Comparison of ENCODE assay signal across 1 cellular context in the genomic region with DNA sequence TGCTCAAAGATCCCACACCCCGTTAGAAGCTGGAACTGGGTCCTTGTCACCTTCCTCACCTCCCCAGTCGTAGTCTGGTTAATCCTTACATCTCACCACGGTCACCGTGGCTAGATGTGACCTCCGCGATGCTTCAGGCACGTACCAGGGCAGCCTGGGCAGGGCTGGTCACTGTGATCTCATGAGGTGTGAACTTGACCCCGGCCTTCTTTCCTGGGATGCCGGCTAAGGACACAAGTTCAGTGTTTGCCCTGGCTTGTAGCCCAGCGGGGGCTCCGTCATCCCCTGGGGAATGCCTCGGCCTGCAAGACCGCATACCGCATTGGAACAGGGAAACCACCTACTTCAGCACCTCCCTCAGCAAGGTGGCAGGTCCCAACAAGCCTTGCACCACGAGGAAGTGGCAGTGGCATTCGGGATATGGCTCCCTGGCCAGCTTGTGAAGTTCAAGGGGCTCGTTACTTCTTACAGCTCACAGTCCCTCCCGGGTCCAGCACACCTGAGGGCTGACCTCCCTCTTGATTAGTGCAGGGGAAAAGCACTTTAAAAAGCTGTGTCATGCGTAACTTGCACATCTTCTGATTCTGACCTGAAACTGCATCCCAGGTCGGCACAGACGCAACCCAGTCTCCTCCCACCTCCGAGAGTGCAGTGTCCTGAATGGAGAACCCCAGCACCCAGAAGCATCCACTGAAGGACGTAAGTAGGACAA.
TF ChIP-seq lines count a peak whose summit lies in the region.

No MANE protein-coding gene starts in this region.

TF ChIP-seq in HepG2, 621 proteins besides CTCF, POLR2A, EP300 and RAD21 (continued from another document and continues in another):
- TF ChIP-seq ONECUT2 (CRISPR knock-in tag; IDR thresholded peaks at IDR 0.05) (no peak), REPIN1 (CRISPR knock-in tag; IDR thresholded peaks at IDR 0.05; ENCODE audit: borderline replicate concordance, low read depth) (peak; percentile 90; the same call in 1 of the 2 replicates), ZFP1 (CRISPR knock-in tag; IDR thresholded peaks at IDR 0.05) (no peak), TGIF2 (CRISPR knock-in tag; IDR thresholded peaks at IDR 0.05) (no peak; the same call in 1 of the 2 replicates), YEATS4 (CRISPR knock-in tag; IDR thresholded peaks at IDR 0.05; ENCODE audit: borderline replicate concordance) (peak; percentile 39; the same call in 1 of the 2 replicates), ZNF124 (CRISPR knock-in tag; IDR thresholded peaks at IDR 0.05) (no peak), TARDBP (CRISPR knock-in tag; IDR thresholded peaks at IDR 0.05) (peak; percentile 95; the same call in 1 of the 2 replicates), ARNTL (CRISPR knock-in tag; IDR thresholded peaks at IDR 0.05) (peak; percentile 25; the same call in 1 of the 2 replicates), SOX13 (IDR thresholded peaks at IDR 0.05) (0 out of 2 replicates have a peak, but pooled peaks have one; percentile 61), SOX13 (CRISPR knock-in tag; conservative IDR thresholded peaks at IDR 0.05 in 1 of 2, IDR thresholded peaks at IDR 0.05 in 1 of 2) (peak in 1 of 2 experiments; percentile 74; a peak in 2 of 4 replicates), EZH2 (conservative IDR thresholded peaks at IDR 0.05; ENCODE audit: low read depth, low read length) (no peak), KDM1A (CRISPR knock-in tag; IDR thresholded peaks at IDR 0.05) (no peak), JUND (CRISPR knock-in tag; IDR thresholded peaks at IDR 0.05) (no peak), RXRB (CRISPR knock-in tag; IDR thresholded peaks at IDR 0.05; ENCODE audit: borderline replicate concordance) (peak; percentile 99), MYNN (CRISPR knock-in tag; IDR thresholded peaks at IDR 0.05; ENCODE audit: low read depth) (no peak), PPARG (CRISPR knock-in tag; conservative IDR thresholded peaks at IDR 0.05) (peak; percentile 77), ZFP36L1 (CRISPR knock-in tag; IDR thresholded peaks at IDR 0.05) (0 out of 2 replicates have a peak, but pooled peaks have one; percentile 48), RORA (CRISPR knock-in tag; IDR thresholded peaks at IDR 0.05) (no peak), ZKSCAN5 (CRISPR knock-in tag; IDR thresholded peaks at IDR 0.05) (no peak; the same call in 1 of the 2 replicates), XRCC5 (optimal IDR thresholded peaks at IDR 0.05; ENCODE audit: low read length) (peak; percentile 69), HOXA5 (CRISPR knock-in tag; IDR thresholded peaks at IDR 0.05) (no peak), ZNF660 (CRISPR knock-in tag; IDR thresholded peaks at IDR 0.05; ENCODE audit: borderline replicate concordance, low read depth) (no peak), ELF1 (CRISPR knock-in tag; IDR thresholded peaks at IDR 0.05) (no peak), CBX5 (CRISPR knock-in tag; IDR thresholded peaks at IDR 0.05; ENCODE audit: borderline replicate concordance) (no peak; the same call in 1 of the 2 replicates), KLF12 (CRISPR knock-in tag; IDR thresholded peaks at IDR 0.05; ENCODE audit: borderline replicate concordance) (no peak), IRF2 (CRISPR knock-in tag; IDR thresholded peaks at IDR 0.05) (peak; percentile 85), TAF15 (IDR thresholded peaks at IDR 0.05; ENCODE audit: low read depth, low read length, poor library complexity, severe bottlenecking) (no peak), HHEX (CRISPR knock-in tag; IDR thresholded peaks at IDR 0.05) (no peak), HDAC6 (IDR thresholded peaks at IDR 0.05; ENCODE audit: low read depth, low read length) (no peak), ZMYM3 (CRISPR knock-in tag; IDR thresholded peaks at IDR 0.05) (peak; percentile 64; the same call in 1 of the 2 replicates), PCBP2 (optimal IDR thresholded peaks at IDR 0.05; ENCODE audit: low read depth, low read length, poor library complexity, severe bottlenecking) (no peak)
- TF ChIP-seq, protein P1, sequence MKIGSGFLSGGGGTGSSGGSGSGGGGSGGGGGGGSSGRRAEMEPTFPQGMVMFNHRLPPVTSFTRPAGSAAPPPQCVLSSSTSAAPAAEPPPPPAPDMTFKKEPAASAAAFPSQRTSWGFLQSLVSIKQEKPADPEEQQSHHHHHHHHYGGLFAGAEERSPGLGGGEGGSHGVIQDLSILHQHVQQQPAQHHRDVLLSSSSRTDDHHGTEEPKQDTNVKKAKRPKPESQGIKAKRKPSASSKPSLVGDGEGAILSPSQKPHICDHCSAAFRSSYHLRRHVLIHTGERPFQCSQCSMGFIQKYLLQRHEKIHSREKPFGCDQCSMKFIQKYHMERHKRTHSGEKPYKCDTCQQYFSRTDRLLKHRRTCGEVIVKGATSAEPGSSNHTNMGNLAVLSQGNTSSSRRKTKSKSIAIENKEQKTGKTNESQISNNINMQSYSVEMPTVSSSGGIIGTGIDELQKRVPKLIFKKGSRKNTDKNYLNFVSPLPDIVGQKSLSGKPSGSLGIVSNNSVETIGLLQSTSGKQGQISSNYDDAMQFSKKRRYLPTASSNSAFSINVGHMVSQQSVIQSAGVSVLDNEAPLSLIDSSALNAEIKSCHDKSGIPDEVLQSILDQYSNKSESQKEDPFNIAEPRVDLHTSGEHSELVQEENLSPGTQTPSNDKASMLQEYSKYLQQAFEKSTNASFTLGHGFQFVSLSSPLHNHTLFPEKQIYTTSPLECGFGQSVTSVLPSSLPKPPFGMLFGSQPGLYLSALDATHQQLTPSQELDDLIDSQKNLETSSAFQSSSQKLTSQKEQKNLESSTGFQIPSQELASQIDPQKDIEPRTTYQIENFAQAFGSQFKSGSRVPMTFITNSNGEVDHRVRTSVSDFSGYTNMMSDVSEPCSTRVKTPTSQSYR (CRISPR knock-in tag; IDR thresholded peaks at IDR 0.05; ENCODE audit: borderline replicate concordance) = no peak; the same call in 1 of the 2 replicates
- TF ChIP-seq, protein P2, sequence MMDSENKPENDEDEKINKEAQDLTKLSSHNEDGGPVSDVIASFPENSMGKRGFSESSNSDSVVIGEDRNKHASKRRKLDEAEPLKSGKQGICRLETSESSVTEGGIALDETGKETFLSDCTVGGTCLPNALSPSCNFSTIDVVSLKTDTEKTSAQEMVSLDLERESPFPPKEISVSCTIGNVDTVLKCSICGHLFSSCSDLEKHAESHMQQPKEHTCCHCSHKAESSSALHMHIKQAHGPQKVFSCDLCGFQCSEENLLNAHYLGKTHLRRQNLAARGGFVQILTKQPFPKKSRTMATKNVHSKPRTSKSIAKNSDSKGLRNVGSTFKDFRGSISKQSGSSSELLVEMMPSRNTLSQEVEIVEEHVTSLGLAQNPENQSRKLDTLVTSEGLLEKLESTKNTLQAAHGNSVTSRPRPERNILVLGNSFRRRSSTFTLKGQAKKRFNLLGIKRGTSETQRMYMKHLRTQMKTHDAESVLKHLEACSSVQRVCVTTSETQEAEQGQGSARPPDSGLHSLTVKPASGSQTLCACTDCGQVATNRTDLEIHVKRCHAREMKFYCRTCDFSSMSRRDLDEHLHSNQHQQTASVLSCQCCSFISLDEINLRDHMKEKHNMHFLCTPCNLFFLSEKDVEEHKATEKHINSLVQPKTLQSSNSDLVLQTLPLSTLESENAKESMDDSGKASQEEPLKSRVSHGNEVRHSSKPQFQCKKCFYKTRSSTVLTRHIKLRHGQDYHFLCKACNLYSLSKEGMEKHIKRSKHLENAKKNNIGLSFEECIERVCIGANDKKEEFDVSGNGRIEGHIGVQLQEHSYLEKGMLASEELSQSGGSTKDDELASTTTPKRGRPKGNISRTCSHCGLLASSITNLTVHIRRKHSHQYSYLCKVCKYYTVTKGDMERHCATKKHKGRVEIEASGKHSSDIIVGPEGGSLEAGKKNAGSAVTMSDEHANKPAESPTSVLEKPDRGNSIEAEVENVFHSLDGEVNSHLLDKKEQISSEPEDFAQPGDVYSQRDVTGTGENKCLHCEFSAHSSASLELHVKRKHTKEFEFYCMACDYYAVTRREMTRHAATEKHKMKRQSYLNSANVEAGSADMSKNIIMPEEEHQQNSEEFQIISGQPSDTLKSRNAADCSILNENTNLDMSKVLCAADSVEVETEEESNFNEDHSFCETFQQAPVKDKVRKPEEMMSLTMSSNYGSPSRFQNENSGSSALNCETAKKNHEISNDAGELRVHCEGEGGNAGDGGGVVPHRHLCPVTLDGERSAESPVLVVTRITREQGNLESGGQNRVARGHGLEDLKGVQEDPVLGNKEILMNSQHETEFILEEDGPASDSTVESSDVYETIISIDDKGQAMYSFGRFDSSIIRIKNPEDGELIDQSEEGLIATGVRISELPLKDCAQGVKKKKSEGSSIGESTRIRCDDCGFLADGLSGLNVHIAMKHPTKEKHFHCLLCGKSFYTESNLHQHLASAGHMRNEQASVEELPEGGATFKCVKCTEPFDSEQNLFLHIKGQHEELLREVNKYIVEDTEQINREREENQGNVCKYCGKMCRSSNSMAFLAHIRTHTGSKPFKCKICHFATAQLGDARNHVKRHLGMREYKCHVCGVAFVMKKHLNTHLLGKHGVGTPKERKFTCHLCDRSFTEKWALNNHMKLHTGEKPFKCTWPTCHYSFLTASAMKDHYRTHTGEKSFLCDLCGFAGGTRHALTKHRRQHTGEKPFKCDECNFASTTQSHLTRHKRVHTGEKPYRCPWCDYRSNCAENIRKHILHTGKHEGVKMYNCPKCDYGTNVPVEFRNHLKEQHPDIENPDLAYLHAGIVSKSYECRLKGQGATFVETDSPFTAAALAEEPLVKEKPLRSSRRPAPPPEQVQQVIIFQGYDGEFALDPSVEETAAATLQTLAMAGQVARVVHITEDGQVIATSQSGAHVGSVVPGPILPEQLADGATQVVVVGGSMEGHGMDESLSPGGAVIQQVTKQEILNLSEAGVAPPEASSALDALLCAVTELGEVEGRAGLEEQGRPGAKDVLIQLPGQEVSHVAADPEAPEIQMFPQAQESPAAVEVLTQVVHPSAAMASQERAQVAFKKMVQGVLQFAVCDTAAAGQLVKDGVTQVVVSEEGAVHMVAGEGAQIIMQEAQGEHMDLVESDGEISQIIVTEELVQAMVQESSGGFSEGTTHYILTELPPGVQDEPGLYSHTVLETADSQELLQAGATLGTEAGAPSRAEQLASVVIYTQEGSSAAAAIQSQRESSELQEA (CRISPR knock-in tag; IDR thresholded peaks at IDR 0.05; ENCODE audit: not compliant biosample characterization) = no peak
- TF ChIP-seq, protein P3, sequence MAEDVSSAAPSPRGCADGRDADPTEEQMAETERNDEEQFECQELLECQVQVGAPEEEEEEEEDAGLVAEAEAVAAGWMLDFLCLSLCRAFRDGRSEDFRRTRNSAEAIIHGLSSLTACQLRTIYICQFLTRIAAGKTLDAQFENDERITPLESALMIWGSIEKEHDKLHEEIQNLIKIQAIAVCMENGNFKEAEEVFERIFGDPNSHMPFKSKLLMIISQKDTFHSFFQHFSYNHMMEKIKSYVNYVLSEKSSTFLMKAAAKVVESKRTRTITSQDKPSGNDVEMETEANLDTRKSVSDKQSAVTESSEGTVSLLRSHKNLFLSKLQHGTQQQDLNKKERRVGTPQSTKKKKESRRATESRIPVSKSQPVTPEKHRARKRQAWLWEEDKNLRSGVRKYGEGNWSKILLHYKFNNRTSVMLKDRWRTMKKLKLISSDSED (CRISPR knock-in tag; IDR thresholded peaks at IDR 0.05) = no peak
- TF ChIP-seq, protein P4, sequence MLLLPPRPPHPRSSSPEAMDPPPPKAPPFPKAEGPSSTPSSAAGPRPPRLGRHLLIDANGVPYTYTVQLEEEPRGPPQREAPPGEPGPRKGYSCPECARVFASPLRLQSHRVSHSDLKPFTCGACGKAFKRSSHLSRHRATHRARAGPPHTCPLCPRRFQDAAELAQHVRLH (CRISPR knock-in tag; IDR thresholded peaks at IDR 0.05; ENCODE audit: borderline replicate concordance, low read depth) = no peak
- TF ChIP-seq, protein P5, sequence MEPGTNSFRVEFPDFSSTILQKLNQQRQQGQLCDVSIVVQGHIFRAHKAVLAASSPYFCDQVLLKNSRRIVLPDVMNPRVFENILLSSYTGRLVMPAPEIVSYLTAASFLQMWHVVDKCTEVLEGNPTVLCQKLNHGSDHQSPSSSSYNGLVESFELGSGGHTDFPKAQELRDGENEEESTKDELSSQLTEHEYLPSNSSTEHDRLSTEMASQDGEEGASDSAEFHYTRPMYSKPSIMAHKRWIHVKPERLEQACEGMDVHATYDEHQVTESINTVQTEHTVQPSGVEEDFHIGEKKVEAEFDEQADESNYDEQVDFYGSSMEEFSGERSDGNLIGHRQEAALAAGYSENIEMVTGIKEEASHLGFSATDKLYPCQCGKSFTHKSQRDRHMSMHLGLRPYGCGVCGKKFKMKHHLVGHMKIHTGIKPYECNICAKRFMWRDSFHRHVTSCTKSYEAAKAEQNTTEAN (CRISPR knock-in tag; conservative IDR thresholded peaks at IDR 0.05) = no peak
- TF ChIP-seq, protein P6, sequence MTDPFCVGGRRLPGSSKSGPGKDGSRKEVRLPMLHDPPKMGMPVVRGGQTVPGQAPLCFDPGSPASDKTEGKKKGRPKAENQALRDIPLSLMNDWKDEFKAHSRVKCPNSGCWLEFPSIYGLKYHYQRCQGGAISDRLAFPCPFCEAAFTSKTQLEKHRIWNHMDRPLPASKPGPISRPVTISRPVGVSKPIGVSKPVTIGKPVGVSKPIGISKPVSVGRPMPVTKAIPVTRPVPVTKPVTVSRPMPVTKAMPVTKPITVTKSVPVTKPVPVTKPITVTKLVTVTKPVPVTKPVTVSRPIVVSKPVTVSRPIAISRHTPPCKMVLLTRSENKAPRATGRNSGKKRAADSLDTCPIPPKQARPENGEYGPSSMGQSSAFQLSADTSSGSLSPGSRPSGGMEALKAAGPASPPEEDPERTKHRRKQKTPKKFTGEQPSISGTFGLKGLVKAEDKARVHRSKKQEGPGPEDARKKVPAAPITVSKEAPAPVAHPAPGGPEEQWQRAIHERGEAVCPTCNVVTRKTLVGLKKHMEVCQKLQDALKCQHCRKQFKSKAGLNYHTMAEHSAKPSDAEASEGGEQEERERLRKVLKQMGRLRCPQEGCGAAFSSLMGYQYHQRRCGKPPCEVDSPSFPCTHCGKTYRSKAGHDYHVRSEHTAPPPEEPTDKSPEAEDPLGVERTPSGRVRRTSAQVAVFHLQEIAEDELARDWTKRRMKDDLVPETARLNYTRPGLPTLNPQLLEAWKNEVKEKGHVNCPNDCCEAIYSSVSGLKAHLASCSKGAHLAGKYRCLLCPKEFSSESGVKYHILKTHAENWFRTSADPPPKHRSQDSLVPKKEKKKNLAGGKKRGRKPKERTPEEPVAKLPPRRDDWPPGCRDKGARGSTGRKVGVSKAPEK (CRISPR knock-in tag; IDR thresholded peaks at IDR 0.05; ENCODE audit: borderline replicate concordance) = no peak
- TF ChIP-seq, protein P7, sequence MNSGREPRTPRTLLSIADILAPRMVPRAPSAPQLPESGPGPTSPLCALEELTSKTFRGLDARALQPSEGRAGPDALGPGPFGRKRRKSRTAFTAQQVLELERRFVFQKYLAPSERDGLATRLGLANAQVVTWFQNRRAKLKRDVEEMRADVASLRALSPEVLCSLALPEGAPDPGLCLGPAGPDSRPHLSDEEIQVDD (CRISPR knock-in tag; IDR thresholded peaks at IDR 0.05; ENCODE audit: borderline replicate concordance) = no peak
- TF ChIP-seq, protein P8, sequence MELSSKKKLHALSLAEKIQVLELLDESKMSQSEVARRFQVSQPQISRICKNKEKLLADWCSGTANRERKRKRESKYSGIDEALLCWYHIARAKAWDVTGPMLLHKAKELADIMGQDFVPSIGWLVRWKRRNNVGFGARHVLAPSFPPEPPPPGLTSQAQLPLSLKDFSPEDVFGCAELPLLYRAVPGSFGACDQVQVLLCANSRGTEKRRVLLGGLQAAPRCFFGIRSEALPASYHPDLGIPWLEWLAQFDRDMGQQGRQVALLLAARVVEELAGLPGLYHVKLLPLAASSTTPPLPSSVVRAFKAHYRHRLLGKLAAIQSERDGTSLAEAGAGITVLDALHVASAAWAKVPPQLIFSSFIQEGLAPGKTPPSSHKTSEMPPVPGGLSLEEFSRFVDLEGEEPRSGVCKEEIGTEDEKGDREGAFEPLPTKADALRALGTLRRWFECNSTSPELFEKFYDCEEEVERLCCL (CRISPR knock-in tag; IDR thresholded peaks at IDR 0.05; ENCODE audit: borderline replicate concordance) = 0 out of 2 replicates have a peak, but pooled peaks have one; percentile 43
